In the genomic region with DNA sequence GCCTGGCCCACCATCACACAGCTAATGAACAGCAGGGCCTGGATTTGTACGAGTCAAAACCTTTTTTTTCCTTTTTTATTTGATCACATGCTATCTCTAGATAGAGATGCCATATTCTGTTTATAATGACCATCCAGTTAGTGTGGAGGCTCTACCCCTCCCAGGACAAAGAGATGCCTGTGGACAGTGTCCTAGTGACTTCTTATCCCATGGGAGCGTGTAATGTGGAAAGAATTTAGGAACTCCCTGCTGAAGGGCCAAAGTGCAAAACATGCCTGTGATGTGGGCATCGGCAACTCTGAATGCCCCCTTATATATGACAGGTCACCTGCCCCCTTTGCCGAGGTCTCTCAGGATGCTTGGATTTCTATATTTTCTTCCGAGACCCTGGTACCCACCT, we compare ENCODE assay signal across 33 cellular contexts.
"Had no signal": no experiment of that assay in that cellular context is flagged by ENCODE, and none has a peak within 500 bp of the region (broad histone marks: within the 10 kb centered on the region; RNA-seq: fewer than 3 reads in every experiment).

No MANE protein-coding gene starts in this region.

- H3K9me3 ChIP-seq: adrenal gland, body of pancreas, breast epithelium had no signal

- H3K36me3 ChIP-seq: adrenal gland, brain microvascular endothelial cell, breast epithelium had no signal

- H3K4me1 ChIP-seq: adrenal gland, body of pancreas, breast epithelium had no signal

- H3K4me3 ChIP-seq: adrenal gland, body of pancreas, breast epithelium had no signal

- H3K27ac ChIP-seq: adrenal gland, body of pancreas, brain microvascular endothelial cell, breast epithelium, VCaP had no signal

- FAIRE-seq: astrocyte, TTC549 had no signal

- DNase-seq: activated B cell treated with CpG ODN at 0.5 μM for 24 hours; activated CD4-positive, alpha-beta memory T cell treated with anti-CD3 and anti-CD28 coated beads for 36 hours; activated CD4-positive, alpha-beta T cell treated with anti-CD3 and anti-CD28 coated beads for 4 hours; activated CD4-positive, alpha-beta T cell treated with anti-CD3 and anti-CD28 coated beads, Interleukin-2, amount 10 ng/mL, durations not matched to agents 24 days and 14 days; activated CD4-positive, alpha-beta T cell treated with anti-CD3 and anti-CD28 coated beads, Interleukin-2, amount 50 U/mL, for 1 hour; activated CD4-positive, alpha-beta T cell treated with anti-CD3 and anti-CD28 coated beads, Interleukin-2, amount 50 U/mL, for 4 hours; activated CD4-positive, CD25-positive, alpha-beta regulatory T cell treated with anti-CD3 and anti-CD28 coated beads, Interleukin-2, amount 50 U/mL, for 72 hours; activated CD8-positive, alpha-beta memory T cell treated with anti-CD3 and anti-CD28 coated beads, Interleukin-2, amount 50 U/mL, for 4 hours; activated CD8-positive, alpha-beta T cell treated with anti-CD3 and anti-CD28 coated beads for 36 hours; activated effector memory CD4-positive, alpha-beta T cell treated with anti-CD3 and anti-CD28 coated beads, Interleukin-2, amount 50 U/mL, for 16 hours; activated gamma-delta T cell treated with Interleukin-2 at 50 U/mL for 16 hours; activated naive CD4-positive, alpha-beta T cell; activated naive CD4-positive, alpha-beta T cell treated with anti-CD3 and anti-CD28 coated beads for 36 hours; activated naive CD4-positive, alpha-beta T cell treated with anti-CD3 and anti-CD28 coated beads, Interleukin-2, amount 50 U/mL, for 16 hours; activated naive CD8-positive, alpha-beta T cell treated with anti-CD3 and anti-CD28 coated beads for 36 hours; activated T-cell treated with anti-CD3 and anti-CD28 coated beads for 4 hours; activated T-cell treated with anti-CD3 and anti-CD28 coated beads, Interleukin-2, amount 50 U/mL, for 1 hour; activated T-cell treated with anti-CD3 and anti-CD28 coated beads, Interleukin-2, amount 50 U/mL, for 4 hours; activated T-cell treated with anti-CD3 and anti-CD28 coated beads, Interleukin-2, amount 50 U/mL, for 72 hours; adrenal gland; amniotic stem cell; aorta; body of pancreas; brain microvascular endothelial cell; central memory CD4-positive, alpha-beta T cell; T-helper 2 cell; T-helper 9 cell had no signal

- H3K27me3 ChIP-seq: body of pancreas, brain microvascular endothelial cell had no signal

- ATAC-seq: activated CD8-positive, alpha-beta T cell treated with anti-CD3 and anti-CD28 coated beads for 36 hours; activated naive CD4-positive, alpha-beta T cell treated with anti-CD3 and anti-CD28 coated beads, Interleukin-2, amount 50 U/mL, for 72 hours; activated T-cell treated with anti-CD3 and anti-CD28 coated beads, Interleukin-2, amount 50 U/mL, for 4 hours; activated T-cell treated with anti-CD3 and anti-CD28 coated beads, Interleukin-2, amount 50 U/mL, for 72 hours; activated T-helper 17 cell treated with anti-CD3 and anti-CD28 coated beads, Interleukin-2, amount 50 U/mL, for 72 hours; body of pancreas had no signal
